In genomic region chr17:72997559-72997958, GRCh38 we compare ENCODE assay signal across 16 cellular contexts.
DNase-seq lines count a peak whose midpoint lies in the region; TF ChIP-seq lines count a peak whose summit lies in the region.
"Had no signal": no experiment of that assay in that cellular context is flagged by ENCODE, and none has a peak within 500 bp of the region (broad histone marks: within the 10 kb centered on the region; RNA-seq: fewer than 3 reads in every experiment).

No MANE protein-coding gene starts in this region.

- CTCF ChIA-PET in SK-N-SH (lab: Yijun Ruan, JAX) = interaction anchor here (1.1 to 2.3 kb wide), 2 partner anchors 159 to 192 kb away, joined by 3 to 6 read pairs; no protein-coding TSS in a partner anchor

- H3K27ac ChIP-seq in SK-N-SH (ENCODE audit: low read depth in 2 of 2, low read length in 1 of 2) (peak overlapping the region in 1 of 2 experiments; percentile 74; a peak in 2 of 4 replicates), smooth muscle cell (ENCODE audit: low read depth) (peak overlapping the region; percentile 40)
- H3K27ac ChIP-seq: HL-60 had no signal

- H3F3A ChIP-seq in SK-N-SH (replicated peaks; ENCODE audit: insufficient read depth) (peaks cover 18% of the 10 kb centered on the region), smooth muscle cell (ENCODE audit: low read depth) (no peaks in the 10 kb centered on the region)

- no peak overlapping the region; the same call in 1 of the 2 replicates for H3K4me3 Mint-ChIP-seq in HFFc6
- H3K4me3 Mint-ChIP-seq: CD4-positive, CD25-positive, alpha-beta regulatory T cell had no signal

- 0 out of 2 replicates have a peak, but pooled peaks cover 19% of the 10 kb centered on the region for H3K36me3 Mint-ChIP-seq in HFFc6 (ENCODE audit: low read depth)

- H4K20me1 ChIP-seq in SK-N-SH (ENCODE audit: insufficient read depth) (no peaks in the 10 kb centered on the region), smooth muscle cell (ENCODE audit: low read depth) (no peaks in the 10 kb centered on the region)

- H3K27me3 ChIP-seq in SK-N-SH (ENCODE audit: insufficient read depth) (no peaks in the 10 kb centered on the region), smooth muscle cell (ENCODE audit: low read depth) (no peaks in the 10 kb centered on the region)

- H3K36me3 ChIP-seq in SK-N-SH (replicated peaks in 1 of 2; ENCODE audit: control insufficient read depth in 1 of 2, insufficient read depth in 2 of 2, low read length in 1 of 2) (no peaks in the 10 kb centered on the region), smooth muscle cell (ENCODE audit: low read depth) (no peaks in the 10 kb centered on the region)

- no peak for TF ChIP-seq CTCF in HFFc6 (IDR thresholded peaks at IDR 0.05)
- TF ChIP-seq CTCF in SK-N-SH (IDR thresholded peaks at IDR 0.05) = no peak
- no peak for TF ChIP-seq CTCF in fibroblast of pulmonary artery (IDR thresholded peaks at IDR 0.05; ENCODE audit: low read length, missing control alignments)
- no peak for TF ChIP-seq CTCF in smooth muscle cell (IDR thresholded peaks at IDR 0.05; ENCODE audit: borderline replicate concordance, insufficient read depth, poor library complexity, severe bottlenecking)

- TF ChIP-seq RAD21 in SK-N-SH (IDR thresholded peaks at IDR 0.05; ENCODE audit: low read length) = no peak

- H3K27ac Mint-ChIP-seq in HFFc6 = peak overlapping the region; percentile 77; the same call in 1 of the 2 replicates
- H3K27ac Mint-ChIP-seq: CD4-positive, CD25-positive, alpha-beta regulatory T cell had no signal

- no peaks in the 10 kb centered on the region for H3K9me2 ChIP-seq in SK-N-SH

- TF ChIP-seq EP300 in SK-N-SH (IDR thresholded peaks at IDR 0.05; ENCODE audit: borderline replicate concordance in 1 of 2, low read depth in 1 of 2, low read length in 1 of 2) = peak; percentile 42 to 98; a peak in 3 of 4 replicates

- no peaks in the 10 kb centered on the region; the same call in 1 of the 2 replicates for H3K27me3 Mint-ChIP-seq in HFFc6 (ENCODE audit: insufficient read depth)
- H3K27me3 Mint-ChIP-seq: CD4-positive, CD25-positive, alpha-beta regulatory T cell had no signal

- 27% methylated on average over 6 of the region's 6 CpGs for WGBS in SK-N-SH (ENCODE audit: low lambda C conversion rate)
- WGBS in smooth muscle cell (ENCODE audit: low lambda C conversion rate) = 68% methylated on average over 6 of the region's 6 CpGs

- H3K9ac ChIP-seq in SK-N-SH = peak overlapping the region; percentile 20
- no peak overlapping the region for H3K9ac ChIP-seq in smooth muscle cell (ENCODE audit: low read depth)

- DNase-seq in HFFc6 (peak; percentile 78), SK-N-SH (no peak), fibroblast of pulmonary artery (ENCODE audit: low read depth) (peak; percentile 60), smooth muscle cell (lab: John Stamatoyannopoulos, UW; ENCODE audit: unreplicated experiment) (no peak), COR-L47 (lab: John Stamatoyannopoulos, UW) (no peak), hepatic stellate cell (ENCODE audit: low spot score) (no peak), hippocampal formation (lab: John Stamatoyannopoulos, UW) (no peak)
- DNase-seq: Calu3; CD4-positive, CD25-positive, alpha-beta regulatory T cell; DMS53; NCI-H1417 treated with DMSO at 0.1 percent for 48 hours; NCI-H2029; NCI-H2171; NCI-H446 treated with DMSO at 0.1 percent for 48 hours; NCI-H748 treated with DMSO at 0.1 percent for 48 hours had no signal

- no peaks in the 10 kb centered on the region for H3K9me3 Mint-ChIP-seq in HFFc6

- no peaks in the 10 kb centered on the region for H3K9me3 ChIP-seq in SK-N-SH
- H3K9me3 ChIP-seq in smooth muscle cell (replicated peaks; ENCODE audit: low read depth) = no peaks in the 10 kb centered on the region

- H3K4me3 ChIP-seq in SK-N-SH (ENCODE audit: low read depth in 2 of 2, low read length in 1 of 2) (no peak overlapping the region), fibroblast of pulmonary artery (replicated peaks; ENCODE audit: low read depth, low read length) (no peak overlapping the region), smooth muscle cell (no peak overlapping the region)

- H3K79me2 ChIP-seq in SK-N-SH (ENCODE audit: insufficient read depth) (no peaks in the 10 kb centered on the region), smooth muscle cell (ENCODE audit: low read depth) (no peaks in the 10 kb centered on the region)

- H3K4me2 ChIP-seq in SK-N-SH (peak overlapping the region; percentile 14), smooth muscle cell (no peak overlapping the region)

- POLR2A ChIA-PET in SK-N-SH (lab: Yijun Ruan, JAX) = no interaction called here

- H3K4me1 ChIP-seq in SK-N-SH (ENCODE audit: control insufficient read depth in 1 of 2, insufficient read depth in 2 of 2, low read depth in 1 of 2, low read length in 1 of 2) (peaks cover 7 to 12% of the 10 kb centered on the region in 2 experiments; a peak in 3 of 4 replicates), smooth muscle cell (ENCODE audit: low read depth) (no peaks in the 10 kb centered on the region)

- H2AFZ ChIP-seq in SK-N-SH (ENCODE audit: low read depth) (no peak overlapping the region), smooth muscle cell (ENCODE audit: low read depth) (no peak overlapping the region)

- H3K4me1 Mint-ChIP-seq in HFFc6 (ENCODE audit: low read depth) = peaks cover 16% of the 10 kb centered on the region

TF ChIP-seq in SK-N-SH, 30 proteins besides CTCF, POLR2A, EP300 and RAD21 (continues in another document):
- TF ChIP-seq, protein P1, sequence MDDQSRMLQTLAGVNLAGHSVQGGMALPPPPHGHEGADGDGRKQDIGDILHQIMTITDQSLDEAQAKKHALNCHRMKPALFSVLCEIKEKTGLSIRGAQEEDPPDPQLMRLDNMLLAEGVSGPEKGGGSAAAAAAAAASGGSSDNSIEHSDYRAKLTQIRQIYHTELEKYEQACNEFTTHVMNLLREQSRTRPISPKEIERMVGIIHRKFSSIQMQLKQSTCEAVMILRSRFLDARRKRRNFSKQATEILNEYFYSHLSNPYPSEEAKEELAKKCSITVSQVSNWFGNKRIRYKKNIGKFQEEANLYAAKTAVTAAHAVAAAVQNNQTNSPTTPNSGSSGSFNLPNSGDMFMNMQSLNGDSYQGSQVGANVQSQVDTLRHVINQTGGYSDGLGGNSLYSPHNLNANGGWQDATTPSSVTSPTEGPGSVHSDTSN (IDR thresholded peaks at IDR 0.05) = peak; percentile 98
- TF ChIP-seq TCF12 (IDR thresholded peaks at IDR 0.05) = peak; percentile 94
- TF ChIP-seq CHD2 (IDR thresholded peaks at IDR 0.05; ENCODE audit: low read length, partially characterized antibody) = no peak
- TF ChIP-seq YY1 (IDR thresholded peaks at IDR 0.05; ENCODE audit: low read depth) = no peak
- peak; percentile 95 for TF ChIP-seq TEAD4 (IDR thresholded peaks at IDR 0.05; ENCODE audit: borderline replicate concordance, insufficient read depth)
- TF ChIP-seq FOXM1 (IDR thresholded peaks at IDR 0.05; ENCODE audit: low read depth) = peak; percentile 98
- TF ChIP-seq, protein P2, sequence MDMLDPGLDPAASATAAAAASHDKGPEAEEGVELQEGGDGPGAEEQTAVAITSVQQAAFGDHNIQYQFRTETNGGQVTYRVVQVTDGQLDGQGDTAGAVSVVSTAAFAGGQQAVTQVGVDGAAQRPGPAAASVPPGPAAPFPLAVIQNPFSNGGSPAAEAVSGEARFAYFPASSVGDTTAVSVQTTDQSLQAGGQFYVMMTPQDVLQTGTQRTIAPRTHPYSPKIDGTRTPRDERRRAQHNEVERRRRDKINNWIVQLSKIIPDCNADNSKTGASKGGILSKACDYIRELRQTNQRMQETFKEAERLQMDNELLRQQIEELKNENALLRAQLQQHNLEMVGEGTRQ (IDR thresholded peaks at IDR 0.05; ENCODE audit: borderline replicate concordance, low read depth, low read length) = no peak
- no peak for TF ChIP-seq MXI1 (IDR thresholded peaks at IDR 0.05; ENCODE audit: low read depth, low read length)
- no peak; the same call in 1 of the 2 replicates for TF ChIP-seq ELF1 (IDR thresholded peaks at IDR 0.05)
- no peak for TF ChIP-seq GABPA (IDR thresholded peaks at IDR 0.05; ENCODE audit: low read depth)
- TF ChIP-seq, protein P3, sequence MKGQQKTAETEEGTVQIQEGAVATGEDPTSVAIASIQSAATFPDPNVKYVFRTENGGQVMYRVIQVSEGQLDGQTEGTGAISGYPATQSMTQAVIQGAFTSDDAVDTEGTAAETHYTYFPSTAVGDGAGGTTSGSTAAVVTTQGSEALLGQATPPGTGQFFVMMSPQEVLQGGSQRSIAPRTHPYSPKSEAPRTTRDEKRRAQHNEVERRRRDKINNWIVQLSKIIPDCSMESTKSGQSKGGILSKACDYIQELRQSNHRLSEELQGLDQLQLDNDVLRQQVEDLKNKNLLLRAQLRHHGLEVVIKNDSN (IDR thresholded peaks at IDR 0.05; ENCODE audit: borderline replicate concordance, low read depth) = no peak
- TF ChIP-seq RFX5 (IDR thresholded peaks at IDR 0.05; ENCODE audit: low read length) = no peak
- peak; percentile 77 for TF ChIP-seq NFIC (IDR thresholded peaks at IDR 0.05; ENCODE audit: borderline replicate concordance)
- TF ChIP-seq FOSL2 (IDR thresholded peaks at IDR 0.05; ENCODE audit: borderline replicate concordance, low read depth) = peak; percentile 80; the same call in 1 of the 2 replicates
- TF ChIP-seq, protein P4, sequence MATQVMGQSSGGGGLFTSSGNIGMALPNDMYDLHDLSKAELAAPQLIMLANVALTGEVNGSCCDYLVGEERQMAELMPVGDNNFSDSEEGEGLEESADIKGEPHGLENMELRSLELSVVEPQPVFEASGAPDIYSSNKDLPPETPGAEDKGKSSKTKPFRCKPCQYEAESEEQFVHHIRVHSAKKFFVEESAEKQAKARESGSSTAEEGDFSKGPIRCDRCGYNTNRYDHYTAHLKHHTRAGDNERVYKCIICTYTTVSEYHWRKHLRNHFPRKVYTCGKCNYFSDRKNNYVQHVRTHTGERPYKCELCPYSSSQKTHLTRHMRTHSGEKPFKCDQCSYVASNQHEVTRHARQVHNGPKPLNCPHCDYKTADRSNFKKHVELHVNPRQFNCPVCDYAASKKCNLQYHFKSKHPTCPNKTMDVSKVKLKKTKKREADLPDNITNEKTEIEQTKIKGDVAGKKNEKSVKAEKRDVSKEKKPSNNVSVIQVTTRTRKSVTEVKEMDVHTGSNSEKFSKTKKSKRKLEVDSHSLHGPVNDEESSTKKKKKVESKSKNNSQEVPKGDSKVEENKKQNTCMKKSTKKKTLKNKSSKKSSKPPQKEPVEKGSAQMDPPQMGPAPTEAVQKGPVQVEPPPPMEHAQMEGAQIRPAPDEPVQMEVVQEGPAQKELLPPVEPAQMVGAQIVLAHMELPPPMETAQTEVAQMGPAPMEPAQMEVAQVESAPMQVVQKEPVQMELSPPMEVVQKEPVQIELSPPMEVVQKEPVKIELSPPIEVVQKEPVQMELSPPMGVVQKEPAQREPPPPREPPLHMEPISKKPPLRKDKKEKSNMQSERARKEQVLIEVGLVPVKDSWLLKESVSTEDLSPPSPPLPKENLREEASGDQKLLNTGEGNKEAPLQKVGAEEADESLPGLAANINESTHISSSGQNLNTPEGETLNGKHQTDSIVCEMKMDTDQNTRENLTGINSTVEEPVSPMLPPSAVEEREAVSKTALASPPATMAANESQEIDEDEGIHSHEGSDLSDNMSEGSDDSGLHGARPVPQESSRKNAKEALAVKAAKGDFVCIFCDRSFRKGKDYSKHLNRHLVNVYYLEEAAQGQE (IDR thresholded peaks at IDR 0.05; ENCODE audit: low read depth, low read length) = peak; percentile 59; the same call in 1 of the 2 replicates

Comparison
In these comparisons a context has a peak if more than half of its experiments do, and no peak if none do; other contexts are left out.
1. DNase-seq: peak in HFFc6 (single experiment) and fibroblast of pulmonary artery (single experiment); none in SK-N-SH (single experiment), smooth muscle cell (single experiment), COR-L47 (single experiment), hepatic stellate cell (single experiment) and hippocampal formation (0 of 2).